In the genomic region with DNA sequence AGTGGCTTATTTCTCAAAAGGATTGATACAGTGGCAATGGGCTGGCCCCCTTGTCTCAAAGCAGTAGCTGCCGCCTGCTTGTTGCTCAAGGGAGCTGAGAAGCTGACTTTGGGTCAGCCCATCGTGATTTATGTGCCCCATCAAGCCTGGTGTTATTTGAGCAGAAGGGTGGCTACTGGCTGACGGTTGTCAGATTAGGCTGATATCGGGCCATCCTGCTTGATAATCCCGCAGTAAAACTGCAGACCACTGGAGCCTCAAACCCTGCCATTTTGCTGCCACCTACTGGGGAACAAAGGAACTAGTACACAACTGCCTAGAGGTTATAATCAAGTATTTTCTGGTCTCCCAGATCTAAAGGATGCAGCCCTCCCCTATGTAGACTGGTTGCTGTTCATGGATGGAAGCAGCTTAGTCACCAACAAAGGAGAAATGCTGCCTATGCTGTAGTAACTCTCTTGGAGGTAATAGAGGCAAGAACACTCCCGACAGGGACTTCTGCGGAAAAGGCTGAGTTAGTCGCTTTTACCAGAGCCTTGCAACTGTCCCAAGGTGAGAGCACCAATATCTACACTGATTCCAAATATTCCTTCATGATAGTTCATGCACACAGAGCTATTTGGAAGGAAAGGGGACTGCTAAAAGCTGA, we compare ENCODE assay signal across 1 cellular context.
TF ChIP-seq lines count a peak whose summit lies in the region.

No MANE protein-coding gene starts in this region.

TF ChIP-seq in GM12878, 131 proteins besides CTCF, POLR2A, EP300 and RAD21 (continued from another document):
- no peak for TF ChIP-seq REST (IDR thresholded peaks at IDR 0.05; ENCODE audit: low read depth, low read length)
- TF ChIP-seq SMC3 (IDR thresholded peaks at IDR 0.05; ENCODE audit: borderline replicate concordance, low read length): peak; percentile 92
- 0 out of 2 replicates have a peak, but pooled peaks have one; percentile 21 for TF ChIP-seq RUNX3 (IDR thresholded peaks at IDR 0.05; ENCODE audit: low read length)
- no peak for TF ChIP-seq EGR1 (IDR thresholded peaks at IDR 0.05; ENCODE audit: borderline replicate concordance in 1 of 2, low read depth in 2 of 2, low read length in 2 of 2)
TF ChIP-seq in GM12878: peak in this region for 3.
